10 cellular contexts compared by ENCODE assay signal in genomic region chr12:46187023-46187422, GRCh38.
A peak's percentile ranks its signal among the peaks of the same experiment; 100 is the strongest.
DNase-seq lines count a peak whose midpoint lies in the region; ATAC-seq and TF ChIP-seq lines count a peak whose summit lies in the region.
"Had no signal": no experiment of that assay in that cellular context is flagged by ENCODE, and none has a peak within 500 bp of the region (broad histone marks: within the 10 kb centered on the region; RNA-seq: fewer than 3 reads in every experiment).

No MANE protein-coding gene starts in this region.

- peak; percentile 82 for ATAC-seq in sciatic nerve
- no peak for ATAC-seq in HG02938 (IDR thresholded peaks at IDR 0.05; ENCODE audit: unreplicated experiment)
- ATAC-seq: foreskin keratinocyte had no signal

- H3K9ac ChIP-seq in SK-N-MC (ENCODE audit: insufficient read length), result no peak overlapping the region

- DNase-seq in EL (peak; percentile 31), SK-N-MC (ENCODE audit: low read depth, low spot score) (peak; percentile 79), fibroblast of pulmonary artery (ENCODE audit: low read depth) (peak; percentile 87), sciatic nerve (ENCODE audit: low spot score) (peak; percentile 69), WERI-Rb-1 (no peak), H4 (ENCODE audit: low spot score) (no peak), iPS-NIHi7 (ENCODE audit: extremely low spot score) (no peak)

- no peaks in the 10 kb centered on the region for H3K9me3 ChIP-seq in SK-N-MC (ENCODE audit: low read depth, low read length)
- peaks cover 8% of the 10 kb centered on the region for H3K9me3 ChIP-seq in WERI-Rb-1 (ENCODE audit: severe bottlenecking)
- H3K9me3 ChIP-seq: vagina had no signal

- H3K36me3 ChIP-seq in SK-N-MC (ENCODE audit: insufficient read depth, low read length), result peaks cover 16% of the 10 kb centered on the region; the same call in 1 of the 2 replicates
- peaks cover 23% of the 10 kb centered on the region for H3K36me3 ChIP-seq in WERI-Rb-1
- H3K36me3 ChIP-seq: vagina had no signal

- H3K27me3 ChIP-seq in WERI-Rb-1 (ENCODE audit: insufficient read depth, low read depth, severe bottlenecking), result no peaks in the 10 kb centered on the region
- H3K27me3 ChIP-seq: foreskin keratinocyte, vagina had no signal

- no peak overlapping the region for H3K4me3 ChIP-seq in SK-N-MC
- no peak overlapping the region for H3K4me3 ChIP-seq in fibroblast of pulmonary artery (replicated peaks; ENCODE audit: low read depth, low read length)
- no peak overlapping the region for H3K4me3 ChIP-seq in WERI-Rb-1 (ENCODE audit: low read depth, low read length)
- H3K4me3 ChIP-seq: vagina had no signal

- TF ChIP-seq CTCF in fibroblast of pulmonary artery (IDR thresholded peaks at IDR 0.05; ENCODE audit: low read length, missing control alignments), result no peak
- no peak for TF ChIP-seq CTCF in WERI-Rb-1 (IDR thresholded peaks at IDR 0.05; ENCODE audit: low read depth, low read length)

- intact Hi-C loops in sciatic nerve (cut with DNase I), result no loop called here

- H3K27ac ChIP-seq in SK-N-MC (peak overlapping the region; percentile 16; the same call in 1 of the 2 replicates), WERI-Rb-1 (no peak overlapping the region)
- H3K27ac ChIP-seq: foreskin keratinocyte, vagina had no signal

Comparison
In these comparisons a context has a peak if more than half of its experiments do, and no peak if none do; other contexts are left out.
1. DNase-seq: peak in EL (single experiment), SK-N-MC (single experiment), fibroblast of pulmonary artery (single experiment) and sciatic nerve (single experiment); none in WERI-Rb-1 (single experiment), H4 (single experiment) and iPS-NIHi7 (single experiment).